10 cellular contexts compared by ENCODE assay signal in genomic region chr2:32360416-32360815, GRCh38. TPM values are rescaled to one million over a fixed set of nuclear protein-coding genes. Genes with fewer than 3 reads are reported as not detected.
DNase-seq lines count a peak whose midpoint lies in the region; ATAC-seq and TF ChIP-seq lines count a peak whose summit lies in the region.
"Had no signal": no experiment of that assay in that cellular context is flagged by ENCODE, and none has a peak within 500 bp of the region (broad histone marks: within the 10 kb centered on the region; RNA-seq: fewer than 3 reads in every experiment).

No MANE protein-coding gene starts in this region.

- peak overlapping the region; percentile 92 for H3K4me2 ChIP-seq in smooth muscle cell

- ATAC-seq in Panc1 (no peak), left colon (no peak)

- H3K36me3 ChIP-seq in Panc1 (ENCODE audit: control insufficient read depth, insufficient read depth, low read length) (no peaks in the 10 kb centered on the region), smooth muscle cell (ENCODE audit: low read depth) (no peaks in the 10 kb centered on the region), suprapubic skin (no peaks in the 10 kb centered on the region)

- in situ Hi-C loops in Panc1 (cut with HindIII; ENCODE audit: low pct_unique_long_range_greater_than_20kb, low sequenced_read_pairs): no loop called here

- peaks cover 11% of the 10 kb centered on the region for H3K36me3 Mint-ChIP-seq in activated naive CD4-positive, alpha-beta T cell treated with anti-CD3 and anti-CD28 coated beads, Interleukin-2, amount 50 U/mL, for 24 hours
- H3K36me3 Mint-ChIP-seq in activated naive CD4-positive, alpha-beta T cell treated with anti-CD3 and anti-CD28 coated beads for 36 hours (ENCODE audit: low read depth): peaks cover 23% of the 10 kb centered on the region

- H3K4me1 Mint-ChIP-seq in activated naive CD4-positive, alpha-beta T cell treated with anti-CD3 and anti-CD28 coated beads, Interleukin-2, amount 50 U/mL, for 24 hours: peaks cover 70% of the 10 kb centered on the region
- H3K4me1 Mint-ChIP-seq in activated naive CD4-positive, alpha-beta T cell treated with anti-CD3 and anti-CD28 coated beads for 36 hours (ENCODE audit: low read depth): peaks cover 53% of the 10 kb centered on the region

- peak overlapping the region; percentile 19 for H3K4me3 Mint-ChIP-seq in activated naive CD4-positive, alpha-beta T cell treated with anti-CD3 and anti-CD28 coated beads, Interleukin-2, amount 50 U/mL, for 24 hours
- H3K4me3 Mint-ChIP-seq in activated naive CD4-positive, alpha-beta T cell treated with anti-CD3 and anti-CD28 coated beads for 36 hours: no peak overlapping the region
- H3K4me3 Mint-ChIP-seq: central memory CD8-positive, alpha-beta T cell had no signal

- H3K27me3 ChIP-seq in Panc1 (ENCODE audit: control insufficient read depth, insufficient read depth, low read length): no peaks in the 10 kb centered on the region
- no peaks in the 10 kb centered on the region for H3K27me3 ChIP-seq in smooth muscle cell (ENCODE audit: low read depth)
- H3K27me3 ChIP-seq in suprapubic skin: no peaks in the 10 kb centered on the region

- CTCF ChIA-PET in activated naive CD4-positive, alpha-beta T cell treated with anti-CD3 and anti-CD28 coated beads for 36 hours (lab: Charles Lee): interaction anchor here (1.0 kb wide), 1 partner anchor 19 kb away, joined by 4 read pairs; no protein-coding TSS in a partner anchor
- CTCF ChIA-PET in Panc1 (lab: Charles Lee): no interaction called here

- no peak overlapping the region for H3K27ac Mint-ChIP-seq in activated naive CD4-positive, alpha-beta T cell treated with anti-CD3 and anti-CD28 coated beads, Interleukin-2, amount 50 U/mL, for 24 hours
- H3K27ac Mint-ChIP-seq in activated naive CD4-positive, alpha-beta T cell treated with anti-CD3 and anti-CD28 coated beads for 36 hours: no peak overlapping the region

- no peak for DNase-seq in activated naive CD4-positive, alpha-beta T cell treated with anti-CD3 and anti-CD28 coated beads for 36 hours
- DNase-seq in Panc1 (ENCODE audit: low read depth, low spot score): no peak
- DNase-seq in fibroblast of mammary gland (ENCODE audit: low read depth): peak; percentile 72
- DNase-seq in smooth muscle cell (lab: John Stamatoyannopoulos, UW; ENCODE audit: unreplicated experiment): no peak
- DNase-seq in hepatic stellate cell (ENCODE audit: low spot score): no peak
- DNase-seq in suprapubic skin (ENCODE audit: low spot score in 2 of 2): no peak
- no peak for DNase-seq in left colon
- DNase-seq: NCI-H1092 treated with DMSO at 0.1 percent for 48 hours had no signal

- peaks cover 74% of the 10 kb centered on the region for H4K20me1 ChIP-seq in smooth muscle cell (ENCODE audit: low read depth)

- H3K9me3 ChIP-seq in Panc1 (ENCODE audit: control insufficient read depth, insufficient read depth, low read depth, low read length) (no peaks in the 10 kb centered on the region), smooth muscle cell (replicated peaks; ENCODE audit: low read depth) (no peaks in the 10 kb centered on the region), suprapubic skin (no peaks in the 10 kb centered on the region)

- 45% methylated on average over 4 of the region's 4 CpGs for WGBS in smooth muscle cell (ENCODE audit: low lambda C conversion rate)
- WGBS in suprapubic skin: 70% methylated on average over 4 of the region's 4 CpGs

- peaks cover 36% of the 10 kb centered on the region for H3K4me1 ChIP-seq in Panc1 (ENCODE audit: control insufficient read depth, insufficient read depth, low read length)
- H3K4me1 ChIP-seq in smooth muscle cell (ENCODE audit: low read depth): peaks cover 22% of the 10 kb centered on the region
- peaks cover 47% of the 10 kb centered on the region for H3K4me1 ChIP-seq in suprapubic skin

- peaks cover 75% of the 10 kb centered on the region for H3K79me2 ChIP-seq in smooth muscle cell (ENCODE audit: low read depth)

- no peaks in the 10 kb centered on the region for H3K27me3 Mint-ChIP-seq in activated naive CD4-positive, alpha-beta T cell treated with anti-CD3 and anti-CD28 coated beads, Interleukin-2, amount 50 U/mL, for 24 hours
- no peaks in the 10 kb centered on the region for H3K27me3 Mint-ChIP-seq in activated naive CD4-positive, alpha-beta T cell treated with anti-CD3 and anti-CD28 coated beads for 36 hours (ENCODE audit: low read depth)
- H3K27me3 Mint-ChIP-seq: central memory CD8-positive, alpha-beta T cell had no signal

- no TSS peak for BruUV-seq in Panc1 (replicated peaks; lab: Mats Ljungman, UMichigan)

- TF ChIP-seq CTCF in Panc1 (IDR thresholded peaks at IDR 0.05): no peak
- no peak for TF ChIP-seq CTCF in fibroblast of mammary gland (conservative IDR thresholded peaks at IDR 0.05; ENCODE audit: control insufficient read depth, insufficient read depth, low read depth, low read length)
- TF ChIP-seq CTCF in smooth muscle cell (IDR thresholded peaks at IDR 0.05; ENCODE audit: borderline replicate concordance, insufficient read depth, poor library complexity, severe bottlenecking): no peak
- TF ChIP-seq CTCF in suprapubic skin (IDR thresholded peaks at IDR 0.05): no peak

- H3K27ac ChIP-seq in Panc1 (ENCODE audit: low read length) (peak overlapping the region; percentile 39; the same call in 1 of the 2 replicates), smooth muscle cell (ENCODE audit: low read depth) (peak overlapping the region; percentile 64), suprapubic skin (no peak overlapping the region)

- TF ChIP-seq POLR2A in suprapubic skin (IDR thresholded peaks at IDR 0.05): no peak

- H3K9ac ChIP-seq in smooth muscle cell (ENCODE audit: low read depth): no peak overlapping the region

- H2AFZ ChIP-seq in smooth muscle cell (ENCODE audit: low read depth): no peak overlapping the region

- peaks cover 17% of the 10 kb centered on the region for H3F3A ChIP-seq in smooth muscle cell (ENCODE audit: low read depth)

- intact Hi-C loops in activated naive CD4-positive, alpha-beta T cell treated with anti-CD3 and anti-CD28 coated beads for 36 hours (cut with micrococcal nuclease): no loop called here
- intact Hi-C loops in Panc1 (cut with micrococcal nuclease; ENCODE audit: unreplicated experiment): no loop called here
- intact Hi-C loops in left colon (cut with DNase I, micrococcal nuclease): no loop called here

- H3K9me3 Mint-ChIP-seq in activated naive CD4-positive, alpha-beta T cell treated with anti-CD3 and anti-CD28 coated beads, Interleukin-2, amount 50 U/mL, for 24 hours: no peaks in the 10 kb centered on the region
- no peaks in the 10 kb centered on the region for H3K9me3 Mint-ChIP-seq in activated naive CD4-positive, alpha-beta T cell treated with anti-CD3 and anti-CD28 coated beads for 36 hours
- H3K9me3 Mint-ChIP-seq: central memory CD8-positive, alpha-beta T cell had no signal

- TF ChIP-seq EP300 in suprapubic skin (IDR thresholded peaks at IDR 0.05): no peak

- POLR2A ChIA-PET in Panc1 (lab: Charles Lee): interaction anchor here (0.6 kb wide), 1 partner anchor 14 kb away, joined by 7 read pairs; no protein-coding TSS in a partner anchor

- H3K4me3 ChIP-seq in Panc1 (ENCODE audit: low read depth in 2 of 2, low read length in 2 of 2) (no peak overlapping the region), fibroblast of mammary gland (ENCODE audit: control insufficient read depth, low read depth, low read length) (no peak overlapping the region), smooth muscle cell (no peak overlapping the region), suprapubic skin (no peak overlapping the region)

RNA-seq across cellular contexts. Expression of gene BIRC6, which starts 3.6 kb away (rescaled TPM):
- total RNA-seq in activated naive CD4-positive, alpha-beta T cell treated with anti-CD3 and anti-CD28 coated beads for 36 hours: 10 to 100 TPM; 51.4 to 52.9 TPM
- total RNA-seq in Panc1 (2021; ENCODE audit: unreplicated experiment): 73.1 TPM
- 28.8 TPM for polyA plus RNA-seq in Panc1 (2012; ENCODE audit: insufficient read length)
- total RNA-seq in smooth muscle cell: 79.8 and 92.3 TPM in 2 replicates
- 12.4 and 19.1 TPM in 2 replicates for polyA plus RNA-seq in smooth muscle cell
- 100 to 1,000 TPM; 101 to 319 (median 109) TPM for total RNA-seq in suprapubic skin
- total RNA-seq in left colon: 100 to 1,000 TPM; 102 to 126 TPM
